ENCODE assay signal across 8 cellular contexts in genomic region chr15:65981837-65982696, GRCh38.
DNase-seq lines count a peak whose midpoint lies in the region; ATAC-seq, FAIRE-seq and TF ChIP-seq lines count a peak whose summit lies in the region.

No MANE protein-coding gene starts in this region.

- CTCF ChIA-PET in WTC11 (lab: Charles Lee) = interaction anchor here (0.6 to 2.7 kb wide), 16 partner anchors 10 to 288 kb away, joined by 3 to 9 read pairs (median 4); partner anchors contain the start of gene RAB11A

- 3 to 7% (median 5%) methylated on average over 26 to 43 of the region's 43 CpGs for WGBS in stomach, 5 donors
- WGBS in prostate gland = 11% methylated on average over 33 of the region's 43 CpGs

- TF ChIP-seq POLR2A in GM12892 (IDR thresholded peaks at IDR 0.05; ENCODE audit: low read depth, low read length) (no peak), stomach (IDR thresholded peaks at IDR 0.05) (no peak), prostate gland (IDR thresholded peaks at IDR 0.05) (no peak)

- H3K36me3 Mint-ChIP-seq in WTC11 = no peaks in the 10 kb centered on the region
- H3K36me3 Mint-ChIP-seq in natural killer cell treated with Interleukin-12 subunit alpha and Interleukin-12 subunit beta and Interleukin-15 and Interleukin-18, amount 100 ng/mL, for 72 hours = no peaks in the 10 kb centered on the region

- H3K27ac Mint-ChIP-seq in WTC11 = no peak overlapping the region
- H3K27ac Mint-ChIP-seq in natural killer cell treated with Interleukin-12 subunit alpha and Interleukin-12 subunit beta and Interleukin-15 and Interleukin-18, amount 100 ng/mL, for 72 hours = no peak overlapping the region

- intact Hi-C loops in stomach (cut with DNase I; ENCODE audit: low total_unique reads) (no loop called here), prostate gland (cut with DNase I) (loop anchor here (2.0 kb wide), 1 partner anchor 305 kb away; no protein-coding TSS in a partner anchor)

- TF ChIP-seq EP300 in stomach (IDR thresholded peaks at IDR 0.05) = no peak

- 0 out of 2 replicates have a peak, but pooled peaks cover 2% of the 10 kb centered on the region for H3K27me3 Mint-ChIP-seq in WTC11 (ENCODE audit: low read depth)
- H3K27me3 Mint-ChIP-seq in natural killer cell treated with Interleukin-12 subunit alpha and Interleukin-12 subunit beta and Interleukin-15 and Interleukin-18, amount 100 ng/mL, for 72 hours = peaks cover 21 to 28% of the 10 kb centered on the region in 2 donors

- H3K9me3 ChIP-seq in stomach = no peaks in the 10 kb centered on the region
- H3K9me3 ChIP-seq in prostate gland = no peaks in the 10 kb centered on the region

- POLR2A ChIA-PET in WTC11 (lab: Charles Lee) = interaction anchor here (0.6 to 1.1 kb wide), 3 partner anchors 36 to 125 kb away, joined by 3 to 4 read pairs (median 3); no protein-coding TSS in a partner anchor

- H3K9me3 Mint-ChIP-seq in WTC11 = no peaks in the 10 kb centered on the region
- H3K9me3 Mint-ChIP-seq in natural killer cell treated with Interleukin-12 subunit alpha and Interleukin-12 subunit beta and Interleukin-15 and Interleukin-18, amount 100 ng/mL, for 72 hours = no peaks in the 10 kb centered on the region

- TF ChIP-seq CTCF in WTC11 (IDR thresholded peaks at IDR 0.05) (no peak), stomach (IDR thresholded peaks at IDR 0.05) (peak in 1 of 7 experiments; percentile 18), prostate gland (IDR thresholded peaks at IDR 0.05) (no peak)

- peak; percentile 64 for DNase-seq in GM12892 (ENCODE audit: insufficient read length)
- peak; percentile 51 for DNase-seq in HT-29 (ENCODE audit: low spot score)
- peak; percentile 88 for DNase-seq in WTC11 (ENCODE audit: low spot score)
- DNase-seq in cerebellum (ENCODE audit: low spot score) = peak; percentile 67
- no peak for DNase-seq in natural killer cell treated with Interleukin-12 subunit alpha and Interleukin-12 subunit beta and Interleukin-15 and Interleukin-18, amount 100 ng/mL, for 72 hours (ENCODE audit: low spot score)
- peak; percentile 64 for DNase-seq in stomach
- no peak for DNase-seq in dedifferentiated amniotic fluid mesenchymal stem cell (ENCODE audit: extremely low spot score)
- no peak for DNase-seq in prostate gland (ENCODE audit: low spot score)

- no peak for FAIRE-seq in GM12892 (lab: Jason Lieb, UNC)

- peaks cover 17 to 36% (median 27%) of the 10 kb centered on the region in 4 donors for H3K4me1 ChIP-seq in stomach
- peaks cover 3% of the 10 kb centered on the region for H3K4me1 ChIP-seq in prostate gland (replicated peaks)

- ATAC-seq in WTC11 = peak; percentile 88
- peak; percentile 73 for ATAC-seq in natural killer cell treated with Interleukin-12 subunit alpha and Interleukin-12 subunit beta and Interleukin-15 and Interleukin-18, amount 100 ng/mL, for 72 hours

- H3K27ac ChIP-seq in stomach = no peak overlapping the region
- H3K27ac ChIP-seq in prostate gland = no peak overlapping the region

- no peaks in the 10 kb centered on the region for H3K36me3 ChIP-seq in stomach
- no peaks in the 10 kb centered on the region for H3K36me3 ChIP-seq in prostate gland

- peak overlapping the region; percentile 64 for H3K4me3 Mint-ChIP-seq in WTC11
- peak overlapping the region; percentile 33 for H3K4me3 Mint-ChIP-seq in natural killer cell treated with Interleukin-12 subunit alpha and Interleukin-12 subunit beta and Interleukin-15 and Interleukin-18, amount 100 ng/mL, for 72 hours

- H3K27me3 ChIP-seq in stomach (peaks cover 7 to 66% (median 14%) of the 10 kb centered on the region in 3 donors), prostate gland (replicated peaks; ENCODE audit: insufficient read depth) (peaks cover 4% of the 10 kb centered on the region)

- peaks cover 40% of the 10 kb centered on the region for H3K4me1 Mint-ChIP-seq in WTC11
- peaks cover 8 to 10% of the 10 kb centered on the region in 2 donors for H3K4me1 Mint-ChIP-seq in natural killer cell treated with Interleukin-12 subunit alpha and Interleukin-12 subunit beta and Interleukin-15 and Interleukin-18, amount 100 ng/mL, for 72 hours (ENCODE audit: low read depth in 2 of 2)

- peak overlapping the region; percentile 27 to 42 (median 30) for H3K4me3 ChIP-seq in stomach
- H3K4me3 ChIP-seq in prostate gland = peak overlapping the region in 1 of 2 donors; percentile 8

TF ChIP-seq in WTC11, 78 proteins besides CTCF, POLR2A, EP300 and RAD21 (continues in another document):
- TF ChIP-seq JUN (CRISPR knock-in tag; IDR thresholded peaks at IDR 0.05) (no peak), ZNF317 (CRISPR knock-in tag; IDR thresholded peaks at IDR 0.05; ENCODE audit: borderline replicate concordance, low read depth) (no peak), E2F5 (CRISPR knock-in tag; IDR thresholded peaks at IDR 0.05) (0 out of 2 replicates have a peak, but pooled peaks have one; percentile 28), SOX15 (CRISPR knock-in tag; IDR thresholded peaks at IDR 0.05) (no peak), FOXP1 (CRISPR knock-in tag; IDR thresholded peaks at IDR 0.05; ENCODE audit: borderline replicate concordance) (no peak)
- TF ChIP-seq, protein P1, sequence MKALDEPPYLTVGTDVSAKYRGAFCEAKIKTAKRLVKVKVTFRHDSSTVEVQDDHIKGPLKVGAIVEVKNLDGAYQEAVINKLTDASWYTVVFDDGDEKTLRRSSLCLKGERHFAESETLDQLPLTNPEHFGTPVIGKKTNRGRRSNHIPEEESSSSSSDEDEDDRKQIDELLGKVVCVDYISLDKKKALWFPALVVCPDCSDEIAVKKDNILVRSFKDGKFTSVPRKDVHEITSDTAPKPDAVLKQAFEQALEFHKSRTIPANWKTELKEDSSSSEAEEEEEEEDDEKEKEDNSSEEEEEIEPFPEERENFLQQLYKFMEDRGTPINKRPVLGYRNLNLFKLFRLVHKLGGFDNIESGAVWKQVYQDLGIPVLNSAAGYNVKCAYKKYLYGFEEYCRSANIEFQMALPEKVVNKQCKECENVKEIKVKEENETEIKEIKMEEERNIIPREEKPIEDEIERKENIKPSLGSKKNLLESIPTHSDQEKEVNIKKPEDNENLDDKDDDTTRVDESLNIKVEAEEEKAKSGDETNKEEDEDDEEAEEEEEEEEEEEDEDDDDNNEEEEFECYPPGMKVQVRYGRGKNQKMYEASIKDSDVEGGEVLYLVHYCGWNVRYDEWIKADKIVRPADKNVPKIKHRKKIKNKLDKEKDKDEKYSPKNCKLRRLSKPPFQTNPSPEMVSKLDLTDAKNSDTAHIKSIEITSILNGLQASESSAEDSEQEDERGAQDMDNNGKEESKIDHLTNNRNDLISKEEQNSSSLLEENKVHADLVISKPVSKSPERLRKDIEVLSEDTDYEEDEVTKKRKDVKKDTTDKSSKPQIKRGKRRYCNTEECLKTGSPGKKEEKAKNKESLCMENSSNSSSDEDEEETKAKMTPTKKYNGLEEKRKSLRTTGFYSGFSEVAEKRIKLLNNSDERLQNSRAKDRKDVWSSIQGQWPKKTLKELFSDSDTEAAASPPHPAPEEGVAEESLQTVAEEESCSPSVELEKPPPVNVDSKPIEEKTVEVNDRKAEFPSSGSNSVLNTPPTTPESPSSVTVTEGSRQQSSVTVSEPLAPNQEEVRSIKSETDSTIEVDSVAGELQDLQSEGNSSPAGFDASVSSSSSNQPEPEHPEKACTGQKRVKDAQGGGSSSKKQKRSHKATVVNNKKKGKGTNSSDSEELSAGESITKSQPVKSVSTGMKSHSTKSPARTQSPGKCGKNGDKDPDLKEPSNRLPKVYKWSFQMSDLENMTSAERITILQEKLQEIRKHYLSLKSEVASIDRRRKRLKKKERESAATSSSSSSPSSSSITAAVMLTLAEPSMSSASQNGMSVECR (CRISPR knock-in tag; IDR thresholded peaks at IDR 0.05; ENCODE audit: borderline replicate concordance) = peak; percentile 60; the same call in 1 of the 2 replicates
- TF ChIP-seq, protein P2, sequence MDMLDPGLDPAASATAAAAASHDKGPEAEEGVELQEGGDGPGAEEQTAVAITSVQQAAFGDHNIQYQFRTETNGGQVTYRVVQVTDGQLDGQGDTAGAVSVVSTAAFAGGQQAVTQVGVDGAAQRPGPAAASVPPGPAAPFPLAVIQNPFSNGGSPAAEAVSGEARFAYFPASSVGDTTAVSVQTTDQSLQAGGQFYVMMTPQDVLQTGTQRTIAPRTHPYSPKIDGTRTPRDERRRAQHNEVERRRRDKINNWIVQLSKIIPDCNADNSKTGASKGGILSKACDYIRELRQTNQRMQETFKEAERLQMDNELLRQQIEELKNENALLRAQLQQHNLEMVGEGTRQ (CRISPR knock-in tag; IDR thresholded peaks at IDR 0.05) = peak; percentile 40
- TF ChIP-seq, protein P3, sequence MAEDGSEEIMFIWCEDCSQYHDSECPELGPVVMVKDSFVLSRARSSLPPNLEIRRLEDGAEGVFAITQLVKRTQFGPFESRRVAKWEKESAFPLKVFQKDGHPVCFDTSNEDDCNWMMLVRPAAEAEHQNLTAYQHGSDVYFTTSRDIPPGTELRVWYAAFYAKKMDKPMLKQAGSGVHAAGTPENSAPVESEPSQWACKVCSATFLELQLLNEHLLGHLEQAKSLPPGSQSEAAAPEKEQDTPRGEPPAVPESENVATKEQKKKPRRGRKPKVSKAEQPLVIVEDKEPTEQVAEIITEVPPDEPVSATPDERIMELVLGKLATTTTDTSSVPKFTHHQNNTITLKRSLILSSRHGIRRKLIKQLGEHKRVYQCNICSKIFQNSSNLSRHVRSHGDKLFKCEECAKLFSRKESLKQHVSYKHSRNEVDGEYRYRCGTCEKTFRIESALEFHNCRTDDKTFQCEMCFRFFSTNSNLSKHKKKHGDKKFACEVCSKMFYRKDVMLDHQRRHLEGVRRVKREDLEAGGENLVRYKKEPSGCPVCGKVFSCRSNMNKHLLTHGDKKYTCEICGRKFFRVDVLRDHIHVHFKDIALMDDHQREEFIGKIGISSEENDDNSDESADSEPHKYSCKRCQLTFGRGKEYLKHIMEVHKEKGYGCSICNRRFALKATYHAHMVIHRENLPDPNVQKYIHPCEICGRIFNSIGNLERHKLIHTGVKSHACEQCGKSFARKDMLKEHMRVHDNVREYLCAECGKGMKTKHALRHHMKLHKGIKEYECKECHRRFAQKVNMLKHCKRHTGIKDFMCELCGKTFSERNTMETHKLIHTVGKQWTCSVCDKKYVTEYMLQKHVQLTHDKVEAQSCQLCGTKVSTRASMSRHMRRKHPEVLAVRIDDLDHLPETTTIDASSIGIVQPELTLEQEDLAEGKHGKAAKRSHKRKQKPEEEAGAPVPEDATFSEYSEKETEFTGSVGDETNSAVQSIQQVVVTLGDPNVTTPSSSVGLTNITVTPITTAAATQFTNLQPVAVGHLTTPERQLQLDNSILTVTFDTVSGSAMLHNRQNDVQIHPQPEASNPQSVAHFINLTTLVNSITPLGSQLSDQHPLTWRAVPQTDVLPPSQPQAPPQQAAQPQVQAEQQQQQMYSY (CRISPR knock-in tag; IDR thresholded peaks at IDR 0.05) = peak; percentile 54

Comparison
In these comparisons a context has a peak if more than half of its experiments do, and no peak if none do; other contexts are left out.
1. DNase-seq: peak in GM12892 (single experiment), HT-29 (single experiment), WTC11 (single experiment), cerebellum (single experiment) and stomach (single experiment); none in natural killer cell treated with Interleukin-12 subunit alpha and Interleukin-12 subunit beta and Interleukin-15 and Interleukin-18, amount 100 ng/mL, for 72 hours (single experiment), dedifferentiated amniotic fluid mesenchymal stem cell (single experiment) and prostate gland (single experiment).